2 cellular contexts compared by ENCODE assay signal in genomic region chr12:104939089-104939488, GRCh38.
TF ChIP-seq lines count a peak whose summit lies in the region.

No MANE protein-coding gene starts in this region.

TF ChIP-seq in K562, 482 proteins besides CTCF, POLR2A, EP300 and RAD21:
- TF ChIP-seq CEBPB (tag; IDR thresholded peaks at IDR 0.05) (0 out of 2 replicates have a peak, but pooled peaks have one; percentile 8), GATAD2A (IDR thresholded peaks at IDR 0.05) (no peak), SMARCE1 (IDR thresholded peaks at IDR 0.05) (no peak), ZNF79 (CRISPR knock-in tag; IDR thresholded peaks at IDR 0.05; ENCODE audit: low read depth) (no peak)

TF ChIP-seq in HepG2, 621 proteins besides CTCF, POLR2A, EP300 and RAD21:
- no peak for TF ChIP-seq NFIC (IDR thresholded peaks at IDR 0.05; ENCODE audit: low read length)
- TF ChIP-seq CEBPG (CRISPR knock-in tag; IDR thresholded peaks at IDR 0.05), result peak; percentile 72
- peak; percentile 56 for TF ChIP-seq HNF4A (CRISPR knock-in tag; IDR thresholded peaks at IDR 0.05)
- TF ChIP-seq GRHL1 (CRISPR knock-in tag; conservative IDR thresholded peaks at IDR 0.05), result no peak
- peak; percentile 66 for TF ChIP-seq ZNF770 (CRISPR knock-in tag; IDR thresholded peaks at IDR 0.05)
- peak; percentile 46; the same call in 1 of the 2 replicates for TF ChIP-seq CEBPB (IDR thresholded peaks at IDR 0.05; ENCODE audit: borderline replicate concordance, low read depth, low read length)
- no peak for TF ChIP-seq PBX3 (CRISPR knock-in tag; IDR thresholded peaks at IDR 0.05; ENCODE audit: borderline replicate concordance)
